In genomic region chr16:56506941-56507340, GRCh38 we compare ENCODE assay signal across 16 cellular contexts. TPM values are rescaled to one million over a fixed set of nuclear protein-coding genes. Genes with fewer than 3 reads are reported as not detected.
DNase-seq lines count a peak whose midpoint lies in the region; ATAC-seq and TF ChIP-seq lines count a peak whose summit lies in the region.
"Had no signal": no experiment of that assay in that cellular context is flagged by ENCODE, and none has a peak within 500 bp of the region (broad histone marks: within the 10 kb centered on the region; RNA-seq: fewer than 3 reads in every experiment).

No MANE protein-coding gene starts in this region.

- DNase-seq in Ammon's horn (ENCODE audit: low spot score) (peak; percentile 40), adipocyte (ENCODE audit: low read depth) (peak; percentile 77), epidermal melanocyte (ENCODE audit: insufficient read length, low spot score) (peak; percentile 26), omental fat pad (ENCODE audit: low spot score) (no peak), HPDE6-E6E7 (ENCODE audit: extremely low spot score) (no peak), testis (no peak)
- DNase-seq: activated naive CD8-positive, alpha-beta T cell treated with anti-CD3 and anti-CD28 coated beads for 36 hours; mesendoderm; NCI-H1417; NCI-H524; ovary; stimulated activated CD8-positive, alpha-beta memory T cell treated with anti-CD3 and anti-CD28 coated beads, Interleukin-4, amount 100 ng/mL, for 48 hours had no signal

- H3K27me3 ChIP-seq in adipocyte (replicated peaks; ENCODE audit: control insufficient read depth, insufficient read depth, low read length) (no peaks in the 10 kb centered on the region), testis (no peaks in the 10 kb centered on the region)
- H3K27me3 ChIP-seq: ovary had no signal

- no peak overlapping the region for H3K4me3 ChIP-seq in adipocyte (ENCODE audit: low read length)
- H3K4me3 ChIP-seq in testis, result no peak overlapping the region
- H3K4me3 ChIP-seq: ovary had no signal

- TF ChIP-seq POLR2A in testis (IDR thresholded peaks at IDR 0.05), result no peak

- peak overlapping the region; percentile 25 for H3K9ac ChIP-seq in adipocyte (ENCODE audit: low read length)

- intact Hi-C loops in testis (cut with DNase I; ENCODE audit: low total_unique reads), result no loop called here

- H3K9me3 ChIP-seq in adipocyte (ENCODE audit: control insufficient read depth, low read length) (no peaks in the 10 kb centered on the region), testis (no peaks in the 10 kb centered on the region)
- H3K9me3 ChIP-seq: ovary had no signal

- TF ChIP-seq CTCF in omental fat pad (IDR thresholded peaks at IDR 0.05), result no peak
- no peak for TF ChIP-seq CTCF in testis (IDR thresholded peaks at IDR 0.05)

- peak; percentile 61 for ATAC-seq in omental fat pad (ENCODE audit: low FRiP score)
- ATAC-seq in GM19324 (IDR thresholded peaks at IDR 0.05; ENCODE audit: low FRiP score, unreplicated experiment), result no peak
- no peak for ATAC-seq in GM21786 (IDR thresholded peaks at IDR 0.05; ENCODE audit: unreplicated experiment)
- ATAC-seq: HCT116 had no signal

- H3K27ac ChIP-seq in testis, result no peak overlapping the region
- H3K27ac ChIP-seq: ovary had no signal

- H3K4me1 ChIP-seq in adipocyte (ENCODE audit: control insufficient read depth, insufficient read depth, low read length) (peaks cover 12% of the 10 kb centered on the region), testis (no peaks in the 10 kb centered on the region)

- peaks cover 61% of the 10 kb centered on the region for H3K36me3 ChIP-seq in adipocyte (ENCODE audit: control insufficient read depth, insufficient read depth, low read length, severe bottlenecking)
- H3K36me3 ChIP-seq in testis (ENCODE audit: low read depth, missing control alignments), result no peaks in the 10 kb centered on the region
- H3K36me3 ChIP-seq: ovary had no signal

RNA-seq across cellular contexts. Expression of gene BBS2, which starts 12.9 kb away (rescaled TPM):
- total RNA-seq in omental fat pad (10 to 100 TPM; 21.9 to 51.9 (median 37.5) TPM), testis (10 to 100 TPM; 70.3 to 83.6 TPM)
- 79.8 TPM for polyA plus RNA-seq in testis (ENCODE audit: insufficient read depth, low read depth, low replicate concordance)

RNA-seq across cellular contexts. Expression of gene OGFOD1, which starts 55.6 kb away (rescaled TPM):
- 10 to 100 TPM; 19.1 to 58.2 (median 30.9) TPM for total RNA-seq in omental fat pad
- 10 to 100 TPM; 26.7 to 34.5 TPM for total RNA-seq in testis
- polyA plus RNA-seq in testis (ENCODE audit: insufficient read depth, low read depth, low replicate concordance), result 38.2 TPM

RNA-seq across cellular contexts. Expression of gene NUDT21, which starts 55.8 kb away (rescaled TPM):
- total RNA-seq in omental fat pad, result 10 to 100 TPM; 41.6 to 53.4 (median 46.0) TPM
- 10 to 100 TPM; 67.7 to 75.3 TPM for total RNA-seq in testis
- polyA plus RNA-seq in testis (ENCODE audit: insufficient read depth, low read depth, low replicate concordance), result 224 TPM

RNA-seq across cellular contexts. Expression of gene MT4, which starts 57.9 kb away (rescaled TPM):
- total RNA-seq in omental fat pad (not detected), testis (not detected)
- 2.3 TPM for polyA plus RNA-seq in testis (ENCODE audit: insufficient read depth, low read depth, low replicate concordance)
- total RNA-seq: activated naive CD8-positive, alpha-beta T cell treated with anti-CD3 and anti-CD28 coated beads for 36 hours; ovary had no signal
- polyA plus RNA-seq: CD14-positive monocyte, ovary had no signal

Comparison
In these comparisons a context has a peak if more than half of its experiments do, and no peak if none do; other contexts are left out.
1. DNase-seq: peak in Ammon's horn (single experiment), adipocyte (single experiment) and epidermal melanocyte (single experiment); none in omental fat pad (single experiment), HPDE6-E6E7 (single experiment) and testis (single experiment).